ENCODE assay signal across 22 cellular contexts in the genomic region with DNA sequence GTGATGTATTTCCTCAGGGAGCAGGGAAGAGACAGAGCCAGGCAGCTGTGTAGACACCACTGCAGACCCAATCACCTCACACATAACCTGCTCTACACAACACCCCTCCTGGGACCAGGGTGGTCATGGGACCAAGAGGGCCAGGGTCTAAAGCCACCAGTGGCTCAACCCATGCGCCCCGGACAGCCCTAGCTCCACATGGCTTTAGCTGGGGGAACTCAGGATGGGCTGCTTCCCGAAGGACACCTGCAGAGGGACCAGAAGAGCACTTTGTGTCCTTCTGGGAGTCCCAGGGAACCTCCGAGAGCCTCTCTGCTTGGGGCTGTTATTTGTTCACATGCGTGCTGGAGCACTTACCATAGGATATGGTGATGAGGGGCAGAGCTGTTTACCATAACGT. TPM values are rescaled to one million over a fixed set of nuclear protein-coding genes. Genes with fewer than 3 reads are reported as not detected.
DNase-seq lines count a peak whose midpoint lies in the region; ATAC-seq lines count a peak whose summit lies in the region.
"Had no signal": no experiment of that assay in that cellular context is flagged by ENCODE, and none has a peak within 500 bp of the region (broad histone marks: within the 10 kb centered on the region; RNA-seq: fewer than 3 reads in every experiment).

No MANE protein-coding gene starts in this region.

- ATAC-seq in Right ventricle myocardium superior (ENCODE audit: poor library complexity) (no peak), HG02623 (IDR thresholded peaks at IDR 0.05; ENCODE audit: unreplicated experiment) (no peak)
- ATAC-seq: HepG2, K562, Panc1 had no signal

- H3K27me3 Mint-ChIP-seq in dendritic cell treated with granulocyte-macrophage colony-stimulating factor and Interleukin-4, amounts not matched to agents 40 ng/mL and 50 ng/mL, for 4 days: peaks cover 15% of the 10 kb centered on the region

- H3K4me3 Mint-ChIP-seq in dendritic cell treated with granulocyte-macrophage colony-stimulating factor and Interleukin-4, amounts not matched to agents 40 ng/mL and 50 ng/mL, for 4 days: no peak overlapping the region

- peak; percentile 49 for DNase-seq in cardiac septum (ENCODE audit: low spot score)
- DNase-seq in Right ventricle myocardium superior: no peak
- DNase-seq in mesenteric fat pad (ENCODE audit: low spot score): peak; percentile 39
- DNase-seq in ureter (ENCODE audit: low spot score): peak; percentile 18
- no peak for DNase-seq in activated naive CD4-positive, alpha-beta T cell (lab: John Stamatoyannopoulos, UW)
- DNase-seq: BE2C, DMS79, MM.1S, NCI-H1092, NCI-H1436, NCI-H1930, NCI-H226, NCI-H510A treated with DMSO at 0.1 percent for 48 hours, NCI-H774 had no signal

- H3K9me3 Mint-ChIP-seq in dendritic cell treated with granulocyte-macrophage colony-stimulating factor and Interleukin-4, amounts not matched to agents 40 ng/mL and 50 ng/mL, for 4 days: no peaks in the 10 kb centered on the region

- intact Hi-C loops in cardiac septum (cut with DNase I) (no loop called here), Right ventricle myocardium superior (cut with DNase I) (no loop called here)
- intact Hi-C loops in dendritic cell treated with granulocyte-macrophage colony-stimulating factor and Interleukin-4, amounts not matched to agents 40 ng/mL and 50 ng/mL, for 4 days (cut with micrococcal nuclease): no loop called here

- H3K4me1 Mint-ChIP-seq in dendritic cell treated with granulocyte-macrophage colony-stimulating factor and Interleukin-4, amounts not matched to agents 40 ng/mL and 50 ng/mL, for 4 days (ENCODE audit: low read depth): peaks cover 84% of the 10 kb centered on the region

- peaks cover 50% of the 10 kb centered on the region for H3K36me3 Mint-ChIP-seq in dendritic cell treated with granulocyte-macrophage colony-stimulating factor and Interleukin-4, amounts not matched to agents 40 ng/mL and 50 ng/mL, for 4 days (ENCODE audit: low read depth)

- H3K27ac Mint-ChIP-seq in dendritic cell treated with granulocyte-macrophage colony-stimulating factor and Interleukin-4, amounts not matched to agents 40 ng/mL and 50 ng/mL, for 4 days: peak overlapping the region; percentile 70

RNA-seq across cellular contexts. Expression of a gene that starts 12.4 kb away (rescaled TPM):
- total RNA-seq in cardiac septum: 45.2 TPM
- total RNA-seq in Right ventricle myocardium superior: 26.3 TPM
- total RNA-seq in mesenteric fat pad: 33.4 TPM
- 170 TPM for total RNA-seq in ureter

RNA-seq across cellular contexts. Expression of a gene that starts 17.4 kb away (rescaled TPM):
- total RNA-seq in cardiac septum: not detected
- total RNA-seq in Right ventricle myocardium superior: 0.08 TPM
- total RNA-seq in mesenteric fat pad: not detected
- total RNA-seq in ureter: 5.8 TPM
- total RNA-seq: A673, HepG2, LHCN-M2, SJSA1 had no signal

RNA-seq across cellular contexts. Expression of a gene that starts 27.3 kb away (rescaled TPM):
- 10.9 TPM for total RNA-seq in cardiac septum
- 9.1 TPM for total RNA-seq in Right ventricle myocardium superior
- total RNA-seq in mesenteric fat pad: 5.2 TPM
- total RNA-seq in ureter: 19.9 TPM

RNA-seq across cellular contexts. Expression of a gene that starts 48.4 kb away (rescaled TPM):
- total RNA-seq in cardiac septum (0.08 TPM), Right ventricle myocardium superior (0.13 TPM), mesenteric fat pad (not detected), ureter (6.8 TPM)
- total RNA-seq: A673, K562, LHCN-M2, SJSA1 had no signal

Comparison
In these comparisons a context has a peak if more than half of its experiments do, and no peak if none do; other contexts are left out.
1. DNase-seq: peak in cardiac septum (single experiment), mesenteric fat pad (single experiment) and ureter (single experiment); none in Right ventricle myocardium superior (single experiment) and activated naive CD4-positive, alpha-beta T cell (0 of 4).